In genomic region chr12:109258201-109258600, GRCh38 we compare ENCODE assay signal across 36 cellular contexts. TPM values are rescaled to one million over a fixed set of nuclear protein-coding genes. Genes with fewer than 3 reads are reported as not detected.
"Had no signal": no experiment of that assay in that cellular context is flagged by ENCODE, and none has a peak within 500 bp of the region (broad histone marks: within the 10 kb centered on the region; RNA-seq: fewer than 3 reads in every experiment).

No MANE protein-coding gene starts in this region.

- H3K27me3 ChIP-seq: adrenal gland, body of pancreas, brain microvascular endothelial cell, breast epithelium had no signal

- H3K36me3 ChIP-seq: brain microvascular endothelial cell had no signal

- ATAC-seq: activated CD8-positive, alpha-beta T cell treated with anti-CD3 and anti-CD28 coated beads for 36 hours; activated naive CD4-positive, alpha-beta T cell treated with anti-CD3 and anti-CD28 coated beads, Interleukin-2, amount 50 U/mL, for 72 hours; activated T-cell treated with anti-CD3 and anti-CD28 coated beads, Interleukin-2, amount 50 U/mL, for 4 hours; activated T-cell treated with anti-CD3 and anti-CD28 coated beads, Interleukin-2, amount 50 U/mL, for 72 hours; activated T-helper 17 cell treated with anti-CD3 and anti-CD28 coated beads, Interleukin-2, amount 50 U/mL, for 72 hours; body of pancreas had no signal

- DNase-seq: activated B cell treated with CpG ODN at 0.5 μM for 24 hours; activated CD4-positive, alpha-beta memory T cell treated with anti-CD3 and anti-CD28 coated beads for 36 hours; activated CD4-positive, alpha-beta T cell treated with anti-CD3 and anti-CD28 coated beads for 4 hours; activated CD4-positive, alpha-beta T cell treated with anti-CD3 and anti-CD28 coated beads, Interleukin-2, amount 10 ng/mL, durations not matched to agents 24 days and 14 days; activated CD4-positive, alpha-beta T cell treated with anti-CD3 and anti-CD28 coated beads, Interleukin-2, amount 50 U/mL, for 1 hour; activated CD4-positive, alpha-beta T cell treated with anti-CD3 and anti-CD28 coated beads, Interleukin-2, amount 50 U/mL, for 4 hours; activated CD4-positive, CD25-positive, alpha-beta regulatory T cell treated with anti-CD3 and anti-CD28 coated beads, Interleukin-2, amount 50 U/mL, for 72 hours; activated CD8-positive, alpha-beta memory T cell treated with anti-CD3 and anti-CD28 coated beads, Interleukin-2, amount 50 U/mL, for 4 hours; activated CD8-positive, alpha-beta T cell treated with anti-CD3 and anti-CD28 coated beads for 36 hours; activated effector memory CD4-positive, alpha-beta T cell treated with anti-CD3 and anti-CD28 coated beads, Interleukin-2, amount 50 U/mL, for 16 hours; activated gamma-delta T cell treated with Interleukin-2 at 50 U/mL for 16 hours; activated naive CD4-positive, alpha-beta T cell; activated naive CD4-positive, alpha-beta T cell treated with anti-CD3 and anti-CD28 coated beads for 36 hours; activated naive CD4-positive, alpha-beta T cell treated with anti-CD3 and anti-CD28 coated beads, Interleukin-2, amount 50 U/mL, for 16 hours; activated naive CD8-positive, alpha-beta T cell treated with anti-CD3 and anti-CD28 coated beads for 36 hours; activated T-cell treated with anti-CD3 and anti-CD28 coated beads for 4 hours; activated T-cell treated with anti-CD3 and anti-CD28 coated beads, Interleukin-2, amount 50 U/mL, for 1 hour; activated T-cell treated with anti-CD3 and anti-CD28 coated beads, Interleukin-2, amount 50 U/mL, for 4 hours; activated T-cell treated with anti-CD3 and anti-CD28 coated beads, Interleukin-2, amount 50 U/mL, for 72 hours; adrenal gland; amniotic stem cell; aorta; body of pancreas; brain microvascular endothelial cell; central memory CD4-positive, alpha-beta T cell; T-helper 1 cell; T-helper 2 cell; T-helper 9 cell had no signal

- H3K27ac ChIP-seq: adrenal gland, body of pancreas, brain microvascular endothelial cell, breast epithelium, VCaP had no signal

- H3K4me3 ChIP-seq: adrenal gland, body of pancreas, breast epithelium had no signal

- H3K4me1 ChIP-seq: adrenal gland, body of pancreas, breast epithelium had no signal

- H3K9me3 ChIP-seq: body of pancreas had no signal

RNA-seq across cellular contexts. Expression of gene FOXN4, which starts 50.9 kb away (rescaled TPM):
- total RNA-seq: activated B cell treated with CpG ODN at 0.5 μM for 24 hours; activated CD4-positive, alpha-beta memory T cell treated with anti-CD3 and anti-CD28 coated beads for 36 hours; activated CD4-positive, alpha-beta T cell treated with anti-CD3 and anti-CD28 coated beads, Interleukin-2, amount 10 ng/mL, durations not matched to agents 24 days and 14 days; activated CD8-positive, alpha-beta memory T cell treated with anti-CD3 and anti-CD28 coated beads for 36 hours; activated CD8-positive, alpha-beta T cell treated with anti-CD3 and anti-CD28 coated beads for 36 hours; activated naive CD4-positive, alpha-beta T cell treated with anti-CD3 and anti-CD28 coated beads for 36 hours; activated naive CD4-positive, alpha-beta T cell treated with anti-CD3 and anti-CD28 coated beads, Interleukin-2, amount 50 U/mL, for 72 hours; activated naive CD8-positive, alpha-beta T cell treated with anti-CD3 and anti-CD28 coated beads for 36 hours; activated T-cell treated with anti-CD3 and anti-CD28 coated beads, Interleukin-2, amount 50 U/mL, for 4 hours; activated T-cell treated with anti-CD3 and anti-CD28 coated beads, Interleukin-2, amount 50 U/mL, for 72 hours; activated T-helper 1 cell treated with anti-CD3 and anti-CD28 coated beads, Interleukin-12 subunit alpha, Interleukin-12 subunit beta, Interleukin-2, Interleukin-4 antibody, amounts not matched to agents 30 ng/mL and 10 ng/mL and 1 ng/mL, durations not matched to agents 14 hours and 24 hours and 36 hours; activated T-helper 17 cell treated with anti-CD3 and anti-CD28 coated beads, Interleukin-2, amount 50 U/mL, for 72 hours; adrenal gland; aorta; astrocyte; body of pancreas; breast epithelium; cardiac septum had no signal
